8 cellular contexts compared by ENCODE assay signal in genomic region chr20:22099348-22099747, GRCh38.
"Had no signal": no experiment of that assay in that cellular context is flagged by ENCODE, and none has a peak within 500 bp of the region (broad histone marks: within the 10 kb centered on the region; RNA-seq: fewer than 3 reads in every experiment).

No MANE protein-coding gene starts in this region.

- H3K4me1 ChIP-seq: HAP-1 had no signal

- H3K9me3 ChIP-seq: HAP-1 had no signal

- H3K4me3 ChIP-seq: HAP-1 had no signal

- H3K27ac ChIP-seq: HL-60 had no signal

- ATAC-seq: HCT116, HepG2 had no signal

- DNase-seq: GOT3, H7, HFFc6, KBM-7 had no signal

- FAIRE-seq: HepG2 had no signal

- H3K36me3 ChIP-seq: HAP-1 had no signal
